ENCODE assay signal across 27 cellular contexts in the genomic region with DNA sequence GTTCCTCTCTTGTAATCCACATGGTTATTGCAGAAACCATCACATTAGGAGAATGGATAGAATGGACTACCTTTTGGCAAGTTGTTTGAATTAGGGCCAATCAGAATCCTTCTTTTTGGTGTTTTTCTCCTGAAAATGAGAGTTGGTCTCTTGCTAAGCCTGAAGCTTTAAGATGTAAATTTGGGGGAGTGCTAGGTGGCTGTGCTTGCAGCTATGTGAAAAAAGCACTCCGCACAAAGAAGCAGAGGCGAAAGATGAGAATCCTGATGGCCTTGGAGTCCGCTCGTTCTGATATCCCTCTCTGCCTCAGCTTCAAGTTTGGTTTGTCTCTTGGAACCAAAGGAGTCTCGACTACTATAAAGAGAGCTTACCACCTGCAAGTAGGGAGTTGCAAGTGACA.
"Had no signal": no experiment of that assay in that cellular context is flagged by ENCODE, and none has a peak within 500 bp of the region (broad histone marks: within the 10 kb centered on the region; RNA-seq: fewer than 3 reads in every experiment).

No MANE protein-coding gene starts in this region.

- H3K4me3 Mint-ChIP-seq: activated CD4-positive, alpha-beta T cell treated with anti-CD3 and anti-CD28 coated beads, Interleukin-2, amount 10 ng/mL, durations not matched to agents 7 days and 5 days; activated CD8-positive, alpha-beta memory T cell treated with anti-CD3 and anti-CD28 coated beads, Interleukin-2, amount 10 ng/mL, durations not matched to agents 7 days and 5 days; activated CD8-positive, alpha-beta T cell treated with anti-CD3 and anti-CD28 coated beads for 36 hours; activated naive CD4-positive, alpha-beta T cell treated with anti-CD3 and anti-CD28 coated beads, Interleukin-2, amount 50 U/mL, for 24 hours; activated T-helper 1 cell treated with anti-CD3 and anti-CD28 coated beads, Interleukin-12 subunit alpha, Interleukin-12 subunit beta, Interleukin-2, Interleukin-4 antibody, amounts not matched to agents 30 ng/mL and 10 ng/mL and 1 ng/mL, durations not matched to agents 14 hours and 24 hours and 36 hours; dendritic cell treated with granulocyte-macrophage colony-stimulating factor and Interleukin-4, amounts not matched to agents 40 ng/mL and 50 ng/mL, for 4 days; immature natural killer cell; natural killer cell treated with Interleukin-12 subunit alpha and Interleukin-12 subunit beta and Interleukin-15 and Interleukin-18, amount 100 ng/mL, for 72 hours; stimulated activated naive CD8-positive, alpha-beta T cell treated with anti-CD3 and anti-CD28 coated beads, Interleukin-15, Interleukin-2, amounts not matched to agents 100 ng/mL and 50 ng/mL, for 24 hours had no signal

- H3K27ac Mint-ChIP-seq: activated CD4-positive, alpha-beta T cell treated with anti-CD3 and anti-CD28 coated beads, Interleukin-2, amount 10 ng/mL, durations not matched to agents 7 days and 5 days; activated CD8-positive, alpha-beta memory T cell treated with anti-CD3 and anti-CD28 coated beads, Interleukin-2, amount 10 ng/mL, durations not matched to agents 7 days and 5 days; activated CD8-positive, alpha-beta T cell treated with anti-CD3 and anti-CD28 coated beads for 36 hours; activated naive CD4-positive, alpha-beta T cell treated with anti-CD3 and anti-CD28 coated beads, Interleukin-2, amount 50 U/mL, for 24 hours; activated T-helper 1 cell treated with anti-CD3 and anti-CD28 coated beads, Interleukin-12 subunit alpha, Interleukin-12 subunit beta, Interleukin-2, Interleukin-4 antibody, amounts not matched to agents 30 ng/mL and 10 ng/mL and 1 ng/mL, durations not matched to agents 14 hours and 24 hours and 36 hours; dendritic cell treated with granulocyte-macrophage colony-stimulating factor and Interleukin-4, amounts not matched to agents 40 ng/mL and 50 ng/mL, for 4 days; immature natural killer cell; natural killer cell treated with Interleukin-12 subunit alpha and Interleukin-12 subunit beta and Interleukin-15 and Interleukin-18, amount 100 ng/mL, for 72 hours; stimulated activated naive CD8-positive, alpha-beta T cell treated with anti-CD3 and anti-CD28 coated beads, Interleukin-15, Interleukin-2, amounts not matched to agents 100 ng/mL and 50 ng/mL, for 24 hours had no signal

- H3K27me3 ChIP-seq: body of pancreas, neutrophil, ovary, right atrium auricular region, spleen, thyroid gland had no signal

- H3K9me3 ChIP-seq: body of pancreas, neutrophil, ovary, prostate gland, thyroid gland had no signal

- DNase-seq: activated CD4-positive, alpha-beta T cell treated with anti-CD3 and anti-CD28 coated beads, Interleukin-2, amount 10 ng/mL, durations not matched to agents 7 days and 5 days; activated CD8-positive, alpha-beta memory T cell treated with anti-CD3 and anti-CD28 coated beads, Interleukin-2, amount 10 ng/mL, durations not matched to agents 7 days and 5 days; activated CD8-positive, alpha-beta T cell treated with anti-CD3 and anti-CD28 coated beads for 36 hours; activated gamma-delta T cell; anterior cingulate cortex; body of pancreas; effector memory CD4-positive, alpha-beta T cell; foreskin melanocyte; immature natural killer cell; ovary; spleen; stimulated activated CD4-positive, alpha-beta T cell treated with anti-CD3 and anti-CD28 coated beads, Interleukin-4, amount 100 ng/mL, for 24 hours; substantia nigra; thyroid gland had no signal

- H3K27ac ChIP-seq: body of pancreas, neutrophil, prostate gland, right atrium auricular region, spleen, thyroid gland had no signal

- H3K4me3 ChIP-seq: body of pancreas, lung, ovary, prostate gland, right atrium auricular region, spleen, thyroid gland had no signal

- H3K4me1 ChIP-seq: prostate gland, right atrium auricular region, spleen, thyroid gland had no signal

- H3K9me3 Mint-ChIP-seq: activated T-helper 1 cell treated with anti-CD3 and anti-CD28 coated beads, Interleukin-12 subunit alpha, Interleukin-12 subunit beta, Interleukin-2, Interleukin-4 antibody, amounts not matched to agents 30 ng/mL and 10 ng/mL and 1 ng/mL, durations not matched to agents 14 hours and 24 hours and 36 hours; natural killer cell treated with Interleukin-12 subunit alpha and Interleukin-12 subunit beta and Interleukin-15 and Interleukin-18, amount 100 ng/mL, for 72 hours had no signal

- H3K36me3 ChIP-seq: ovary, prostate gland, right atrium auricular region, thyroid gland had no signal

- FAIRE-seq: endothelial cell of umbilical vein had no signal

- ATAC-seq: activated CD4-positive, CD25-positive, alpha-beta regulatory T cell treated with anti-CD3 and anti-CD28 coated beads, Interleukin-2, amount 50 U/mL, for 24 hours; activated CD8-positive, alpha-beta memory T cell treated with anti-CD3 and anti-CD28 coated beads, Interleukin-2, amount 10 ng/mL, durations not matched to agents 7 days and 5 days; activated CD8-positive, alpha-beta T cell treated with anti-CD3 and anti-CD28 coated beads for 36 hours; body of pancreas; esophagus mucosa; left lobe of liver; natural killer cell treated with Interleukin-12 subunit alpha and Interleukin-12 subunit beta and Interleukin-15 and Interleukin-18, amount 100 ng/mL, for 72 hours had no signal

- H3K36me3 Mint-ChIP-seq: immature natural killer cell had no signal

- H3K4me1 Mint-ChIP-seq: activated CD4-positive, alpha-beta T cell treated with anti-CD3 and anti-CD28 coated beads, Interleukin-2, amount 10 ng/mL, durations not matched to agents 7 days and 5 days; activated CD8-positive, alpha-beta memory T cell treated with anti-CD3 and anti-CD28 coated beads, Interleukin-2, amount 10 ng/mL, durations not matched to agents 7 days and 5 days; activated naive CD4-positive, alpha-beta T cell treated with anti-CD3 and anti-CD28 coated beads, Interleukin-2, amount 50 U/mL, for 24 hours; immature natural killer cell had no signal

- H3K27me3 Mint-ChIP-seq: activated CD4-positive, alpha-beta T cell treated with anti-CD3 and anti-CD28 coated beads, Interleukin-2, amount 10 ng/mL, durations not matched to agents 7 days and 5 days; activated CD8-positive, alpha-beta memory T cell treated with anti-CD3 and anti-CD28 coated beads, Interleukin-2, amount 10 ng/mL, durations not matched to agents 7 days and 5 days; activated CD8-positive, alpha-beta T cell treated with anti-CD3 and anti-CD28 coated beads for 36 hours; activated naive CD4-positive, alpha-beta T cell treated with anti-CD3 and anti-CD28 coated beads, Interleukin-2, amount 50 U/mL, for 24 hours; dendritic cell treated with granulocyte-macrophage colony-stimulating factor and Interleukin-4, amounts not matched to agents 40 ng/mL and 50 ng/mL, for 4 days; stimulated activated naive CD8-positive, alpha-beta T cell treated with anti-CD3 and anti-CD28 coated beads, Interleukin-15, Interleukin-2, amounts not matched to agents 100 ng/mL and 50 ng/mL, for 24 hours had no signal
